ENCODE assay signal across 24 cellular contexts in genomic region chr14:89903340-89903965, GRCh38. TPM values are rescaled to one million over a fixed set of nuclear protein-coding genes. Genes with fewer than 3 reads are reported as not detected.
DNase-seq lines count a peak whose midpoint lies in the region; ATAC-seq, FAIRE-seq and TF ChIP-seq lines count a peak whose summit lies in the region.
"Had no signal": no experiment of that assay in that cellular context is flagged by ENCODE, and none has a peak within 500 bp of the region (broad histone marks: within the 10 kb centered on the region; RNA-seq: fewer than 3 reads in every experiment).

No MANE protein-coding gene starts in this region.

- no peak overlapping the region for H3K27ac Mint-ChIP-seq in activated CD4-positive, alpha-beta T cell treated with anti-CD3 and anti-CD28 coated beads, Interleukin-2, amount 10 ng/mL, durations not matched to agents 24 days and 14 days
- no peak overlapping the region for H3K27ac Mint-ChIP-seq in Calu3 (ENCODE audit: unreplicated experiment)
- H3K27ac Mint-ChIP-seq: activated CD4-positive, alpha-beta T cell treated with anti-CD3 and anti-CD28 coated beads for 36 hours; progenitor cell of endocrine pancreas; T-helper 1 cell treated with Interleukin-12 subunit alpha and Interleukin-12 subunit beta and Interleukin-4 antibody, amounts not matched to agents 30 μg/mL and 1 μg/mL, for 36 hours had no signal

- peak overlapping the region; percentile 7 for H3K4me3 Mint-ChIP-seq in activated CD4-positive, alpha-beta T cell treated with anti-CD3 and anti-CD28 coated beads, Interleukin-2, amount 10 ng/mL, durations not matched to agents 24 days and 14 days
- no peak overlapping the region for H3K4me3 Mint-ChIP-seq in Calu3 (ENCODE audit: low read depth, unreplicated experiment)
- H3K4me3 Mint-ChIP-seq: activated CD4-positive, alpha-beta T cell treated with anti-CD3 and anti-CD28 coated beads for 36 hours; neural crest cell; T-helper 1 cell treated with Interleukin-12 subunit alpha and Interleukin-12 subunit beta and Interleukin-4 antibody, amounts not matched to agents 30 μg/mL and 1 μg/mL, for 36 hours had no signal

- TF ChIP-seq POLR2A in heart left ventricle (IDR thresholded peaks at IDR 0.05) = no peak

- H3K36me3 ChIP-seq in pancreas (no peaks in the 10 kb centered on the region), heart left ventricle (no peaks in the 10 kb centered on the region)
- H3K36me3 ChIP-seq: adrenal gland, transverse colon had no signal

- CTCF ChIA-PET in Calu3 (lab: Charles Lee) = interaction anchor here (0.5 to 0.7 kb wide), 2 partner anchors 17 to 742 kb away, joined by 3 to 6 read pairs; no protein-coding TSS in a partner anchor

- DNase-seq in activated CD4-positive, alpha-beta T cell treated with anti-CD3 and anti-CD28 coated beads, Interleukin-2, amount 10 ng/mL, durations not matched to agents 24 days and 14 days = no peak
- DNase-seq in activated CD4-positive, alpha-beta T cell treated with anti-CD3 and anti-CD28 coated beads, Interleukin-2, amount 50 U/mL, for 1 hour = no peak
- DNase-seq in dorsolateral prefrontal cortex (no peak), pancreas (no peak), Calu3 (no peak), heart left ventricle (no peak)
- DNase-seq: activated CD4-positive, alpha-beta T cell treated with anti-CD3 and anti-CD28 coated beads for 36 hours; activated effector memory CD4-positive, alpha-beta T cell treated with Interleukin-2 at 50 U/mL for 16 hours; adrenal gland; AML-193; DMS79; islet precursor cell; mucosa of descending colon; NCI-H2171; NCI-H524; SIG-M5; transverse colon had no signal

- TF ChIP-seq CTCF in dorsolateral prefrontal cortex (IDR thresholded peaks at IDR 0.05 in 54 of 56, conservative IDR thresholded peaks at IDR 0.05 in 2 of 56; ENCODE audit: low read depth in 1 of 56, partially characterized antibody in 56 of 56) (no peak), pancreas (IDR thresholded peaks at IDR 0.05) (no peak), Calu3 (IDR thresholded peaks at IDR 0.05; ENCODE audit: unreplicated experiment) (no peak), heart left ventricle (IDR thresholded peaks at IDR 0.05) (no peak)

- H3K36me3 Mint-ChIP-seq in activated CD4-positive, alpha-beta T cell treated with anti-CD3 and anti-CD28 coated beads, Interleukin-2, amount 10 ng/mL, durations not matched to agents 24 days and 14 days (ENCODE audit: low read depth) = no peaks in the 10 kb centered on the region
- no peaks in the 10 kb centered on the region for H3K36me3 Mint-ChIP-seq in Calu3 (ENCODE audit: insufficient read depth, unreplicated experiment)

- ATAC-seq in SK-N-SH treated with all-trans-retinoic acid at 6 μM for 48 hours = peak; percentile 48
- peak in 3 of 4 donors; percentile 52 to 67 (median 56) for ATAC-seq in pancreas
- ATAC-seq in GM21360 (IDR thresholded peaks at IDR 0.05; ENCODE audit: unreplicated experiment) = no peak
- no peak for ATAC-seq in heart left ventricle
- ATAC-seq: activated CD4-positive, alpha-beta T cell treated with anti-CD3 and anti-CD28 coated beads for 36 hours; mucosa of descending colon; Panc1 had no signal

- WGBS in pancreas, 2 donors = 16 to 17% methylated on average over 4 of the region's 4 CpGs
- WGBS in heart left ventricle, 4 donors = 56 to 59% (median 58%) methylated on average over 4 of the region's 4 CpGs

- H3K4me1 Mint-ChIP-seq in activated CD4-positive, alpha-beta T cell treated with anti-CD3 and anti-CD28 coated beads, Interleukin-2, amount 10 ng/mL, durations not matched to agents 24 days and 14 days = peaks cover 12% of the 10 kb centered on the region
- H3K4me1 Mint-ChIP-seq in Calu3 (ENCODE audit: low read depth, unreplicated experiment) = no peaks in the 10 kb centered on the region
- H3K4me1 Mint-ChIP-seq: neural crest cell had no signal

- H3K27me3 Mint-ChIP-seq in activated CD4-positive, alpha-beta T cell treated with anti-CD3 and anti-CD28 coated beads, Interleukin-2, amount 10 ng/mL, durations not matched to agents 24 days and 14 days = peaks cover 9% of the 10 kb centered on the region
- no peaks in the 10 kb centered on the region for H3K27me3 Mint-ChIP-seq in Calu3 (ENCODE audit: unreplicated experiment)
- H3K27me3 Mint-ChIP-seq: progenitor cell of endocrine pancreas had no signal

- H3K4me3 ChIP-seq in dorsolateral prefrontal cortex (peak overlapping the region in 30 of 59 donors; percentile 1 to 44 (median 25)), pancreas (no peak overlapping the region), heart left ventricle (no peak overlapping the region)
- H3K4me3 ChIP-seq: adrenal gland, coronary artery, mucosa of descending colon, transverse colon had no signal

- no peaks in the 10 kb centered on the region for H3K9me3 ChIP-seq in pancreas
- no peaks in the 10 kb centered on the region for H3K9me3 ChIP-seq in heart left ventricle
- H3K9me3 ChIP-seq: adrenal gland, mucosa of descending colon, transverse colon had no signal

- BruUV-seq in Calu3 (replicated peaks; lab: Mats Ljungman, UMichigan) = no TSS peak

- FAIRE-seq in pancreas (lab: Jason Lieb, UNC) = no peak

- H3K27me3 ChIP-seq in dorsolateral prefrontal cortex = no peaks in the 10 kb centered on the region
- no peaks in the 10 kb centered on the region for H3K27me3 ChIP-seq in pancreas
- H3K27me3 ChIP-seq in heart left ventricle = no peaks in the 10 kb centered on the region
- H3K27me3 ChIP-seq: adrenal gland, transverse colon had no signal

- peaks cover 0 to 9% (median 6%) of the 10 kb centered on the region in 3 donors for H3K4me1 ChIP-seq in pancreas
- peaks cover 0 to 10% (median 0%) of the 10 kb centered on the region in 12 donors for H3K4me1 ChIP-seq in heart left ventricle
- H3K4me1 ChIP-seq: adrenal gland had no signal

- no peaks in the 10 kb centered on the region for H3K9me3 Mint-ChIP-seq in activated CD4-positive, alpha-beta T cell treated with anti-CD3 and anti-CD28 coated beads, Interleukin-2, amount 10 ng/mL, durations not matched to agents 24 days and 14 days
- no peaks in the 10 kb centered on the region for H3K9me3 Mint-ChIP-seq in Calu3 (ENCODE audit: low read depth, unreplicated experiment)
- H3K9me3 Mint-ChIP-seq: neural crest cell; T-helper 1 cell treated with Interleukin-12 subunit alpha and Interleukin-12 subunit beta and Interleukin-4 antibody, amounts not matched to agents 30 μg/mL and 1 μg/mL, for 36 hours had no signal

- intact Hi-C loops in activated CD4-positive, alpha-beta T cell treated with anti-CD3 and anti-CD28 coated beads, Interleukin-2, amount 10 ng/mL, durations not matched to agents 24 days and 14 days (cut with micrococcal nuclease) = loop anchor here (5.0 kb wide), 1 partner anchor 486 kb away; the partner anchor contains the start of gene FOXN3
- intact Hi-C loops in dorsolateral prefrontal cortex (cut with DNase I) (no loop called here), pancreas (cut with DNase I) (no loop called here), Calu3 (cut with micrococcal nuclease; ENCODE audit: unreplicated experiment) (no loop called here), heart left ventricle (cut with DNase I) (loop anchor here in 3 of 10 donors (1.0 to 5.0 kb wide), 2 partner anchors 861 to 863 kb away; no protein-coding TSS in a partner anchor)

- H3K27ac ChIP-seq in dorsolateral prefrontal cortex (no peak overlapping the region), pancreas (no peak overlapping the region), heart left ventricle (no peak overlapping the region)
- H3K27ac ChIP-seq: adrenal gland, coronary artery, transverse colon had no signal

TF ChIP-seq in SK-N-SH treated with all-trans-retinoic acid at 6 μM for 48 hours, 23 proteins besides CTCF, POLR2A, EP300 and RAD21 (continues in another document):
- TF ChIP-seq, protein P1, sequence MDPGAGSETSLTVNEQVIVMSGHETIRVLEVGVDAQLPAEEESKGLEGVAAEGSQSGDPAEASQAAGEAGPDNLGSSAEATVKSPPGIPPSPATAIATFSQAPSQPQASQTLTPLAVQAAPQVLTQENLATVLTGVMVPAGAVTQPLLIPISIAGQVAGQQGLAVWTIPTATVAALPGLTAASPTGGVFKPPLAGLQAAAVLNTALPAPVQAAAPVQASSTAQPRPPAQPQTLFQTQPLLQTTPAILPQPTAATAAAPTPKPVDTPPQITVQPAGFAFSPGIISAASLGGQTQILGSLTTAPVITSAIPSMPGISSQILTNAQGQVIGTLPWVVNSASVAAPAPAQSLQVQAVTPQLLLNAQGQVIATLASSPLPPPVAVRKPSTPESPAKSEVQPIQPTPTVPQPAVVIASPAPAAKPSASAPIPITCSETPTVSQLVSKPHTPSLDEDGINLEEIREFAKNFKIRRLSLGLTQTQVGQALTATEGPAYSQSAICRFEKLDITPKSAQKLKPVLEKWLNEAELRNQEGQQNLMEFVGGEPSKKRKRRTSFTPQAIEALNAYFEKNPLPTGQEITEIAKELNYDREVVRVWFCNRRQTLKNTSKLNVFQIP (CRISPR knock-in tag; IDR thresholded peaks at IDR 0.05; ENCODE audit: borderline replicate concordance, low read depth) = no peak
- no peak for TF ChIP-seq CSRNP3 (CRISPR knock-in tag; IDR thresholded peaks at IDR 0.05)
- TF ChIP-seq ISL1 (CRISPR knock-in tag; IDR thresholded peaks at IDR 0.05) = peak; percentile 47

RNA-seq across cellular contexts. Expression of gene EFCAB11, which starts 51.1 kb away (rescaled TPM):
- total RNA-seq in activated CD4-positive, alpha-beta T cell treated with anti-CD3 and anti-CD28 coated beads, Interleukin-2, amount 10 ng/mL, durations not matched to agents 24 days and 14 days = 6.8 and 7.8 TPM in 2 replicates
- total RNA-seq in dorsolateral prefrontal cortex (10 to 100 TPM in 85 of 120 experiments, 1 to 10 TPM in 35; 6.1 to 28.8 (median 11.4) TPM), pancreas (1 to 10 TPM; 1.7 to 5.8 (median 2.6) TPM), Calu3 (2022) (23.6 and 29.4 TPM in 2 replicates), heart left ventricle (1 to 10 TPM in 8 of 9 donors, under 1 TPM in 1; 0.79 to 4.6 (median 3.3) TPM)
- polyA plus RNA-seq in pancreas (1 to 10 TPM; 1.3 to 3.8 TPM), heart left ventricle (1 to 10 TPM; 2.0 to 3.3 TPM)

RNA-seq across cellular contexts. Expression of gene TDP1, which starts 52.3 kb away (rescaled TPM):
- 75.6 and 77.8 TPM in 2 replicates for total RNA-seq in activated CD4-positive, alpha-beta T cell treated with anti-CD3 and anti-CD28 coated beads, Interleukin-2, amount 10 ng/mL, durations not matched to agents 24 days and 14 days
- 10 to 100 TPM in 118 of 120 experiments, 1 to 10 TPM in 2; 8.3 to 27.8 (median 17.5) TPM for total RNA-seq in dorsolateral prefrontal cortex
- 1 to 10 TPM; 4.9 to 9.5 (median 6.8) TPM for total RNA-seq in pancreas
- 1 to 10 TPM; 2.2 to 2.6 TPM for polyA plus RNA-seq in pancreas
- total RNA-seq in Calu3 (2022) = 24.4 and 29.4 TPM in 2 replicates
- 1 to 10 TPM; 1.1 to 9.0 (median 4.1) TPM for total RNA-seq in heart left ventricle
- 1 to 10 TPM; 1.0 to 5.5 TPM for polyA plus RNA-seq in heart left ventricle

Comparison
In these comparisons a context has a peak if more than half of its experiments do, and no peak if none do; other contexts are left out.
1. ATAC-seq: peak in SK-N-SH treated with all-trans-retinoic acid at 6 μM for 48 hours (single experiment) and pancreas (3 of 4); none in GM21360 (single experiment) and heart left ventricle (0 of 4).
2. H3K4me3 ChIP-seq: peak in dorsolateral prefrontal cortex (30 of 59); none in pancreas (0 of 4) and heart left ventricle (0 of 12).